27 cellular contexts compared by ENCODE assay signal in the genomic region with DNA sequence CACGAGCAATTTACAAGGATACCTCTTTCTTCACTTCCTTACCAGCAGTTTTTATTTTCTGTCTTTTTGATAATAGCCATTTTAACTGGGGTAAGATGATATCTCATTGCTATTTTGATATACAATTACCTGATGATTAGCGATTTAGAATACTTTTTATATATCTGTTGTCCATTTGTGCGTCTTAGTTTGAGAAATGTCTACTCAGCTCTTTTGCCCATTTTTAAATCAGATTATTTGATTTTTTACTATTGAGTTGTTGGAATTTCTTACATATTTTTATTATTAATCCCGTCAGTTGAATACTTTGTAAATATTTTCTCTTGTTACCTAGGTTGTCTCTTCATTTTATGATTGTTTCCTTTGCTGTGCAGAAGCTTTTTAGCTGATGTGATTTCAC. TPM values are rescaled to one million over a fixed set of nuclear protein-coding genes. Genes with fewer than 3 reads are reported as not detected.
"Had no signal": no experiment of that assay in that cellular context is flagged by ENCODE, and none has a peak within 500 bp of the region (broad histone marks: within the 10 kb centered on the region; RNA-seq: fewer than 3 reads in every experiment).

No MANE protein-coding gene starts in this region.

- H3K4me3 Mint-ChIP-seq: mesothelial cell of epicardium, naive B cell had no signal

- H3K27ac ChIP-seq: coronary artery, dorsolateral prefrontal cortex, esophagus muscularis mucosa, foreskin keratinocyte, gastroesophageal sphincter, heart right ventricle, left lung, lower lobe of right lung had no signal

- H3K27me3 ChIP-seq: esophagus muscularis mucosa, foreskin keratinocyte, gastroesophageal sphincter, left lung had no signal

- H3K36me3 ChIP-seq: esophagus muscularis mucosa, gastroesophageal sphincter, heart right ventricle, left lung, lower lobe of right lung had no signal

- FAIRE-seq: colon, endothelial cell of umbilical vein, frontal cortex, islet of Langerhans, keratinocyte had no signal

- H3K4me3 ChIP-seq: coronary artery, dorsolateral prefrontal cortex, esophagus muscularis mucosa, gastroesophageal sphincter, heart right ventricle, left lung, lower lobe of right lung, mucosa of descending colon had no signal

- H3K27ac Mint-ChIP-seq: mesothelial cell of epicardium, naive B cell had no signal

- H3K4me1 ChIP-seq: esophagus muscularis mucosa, foreskin keratinocyte, gastroesophageal sphincter, heart right ventricle, left lung, lower lobe of right lung had no signal

- DNase-seq: dermis blood vessel endothelial cell; dorsolateral prefrontal cortex; effector CD4-positive, alpha-beta T cell; effector memory CD4-positive, alpha-beta T cell; foreskin keratinocyte; glutamatergic neuron; head of caudate nucleus; heart right ventricle; hippocampal formation; left cardiac atrium; left lung; left ventricle myocardium superior; lower lobe of right lung; mesenchymal stem cell; mucosa of descending colon; naive B cell had no signal

- ATAC-seq: foreskin keratinocyte, gastroesophageal sphincter, heart right ventricle, left cardiac atrium, left lung, left ventricle myocardium superior, lower lobe of right lung, mucosa of descending colon had no signal

- H3K36me3 Mint-ChIP-seq: naive B cell had no signal

- H3K9me3 ChIP-seq: esophagus muscularis mucosa, gastroesophageal sphincter, heart right ventricle, left lung, lower lobe of right lung, mucosa of descending colon had no signal

RNA-seq across cellular contexts. Expression of a gene that starts 1.5 kb away (rescaled TPM):
- total RNA-seq: epithelial cell of proximal tubule, kidney epithelial cell had no signal
